ENCODE assay signal across 1 cellular context in the genomic region with DNA sequence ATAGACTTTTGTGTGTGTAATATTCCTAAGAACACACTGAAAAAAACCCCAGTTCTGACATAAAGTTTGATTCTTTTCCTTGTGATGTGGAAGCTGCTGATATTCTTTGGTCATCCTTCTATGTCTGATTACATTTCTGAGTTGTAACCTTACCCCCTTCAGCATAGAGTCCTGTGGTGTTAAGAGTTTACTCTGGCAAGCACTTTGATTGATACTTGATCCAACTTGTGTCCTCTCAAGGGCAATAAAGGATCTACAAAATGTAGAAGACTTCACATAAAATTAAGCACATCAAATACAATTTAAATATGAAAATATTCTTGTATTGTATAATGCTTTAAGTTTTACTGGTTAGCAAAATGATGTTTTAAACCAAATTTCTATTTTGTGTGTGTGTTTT.
TF ChIP-seq lines count a peak whose summit lies in the region.

No MANE protein-coding gene starts in this region.

TF ChIP-seq in HEK293, 187 proteins besides CTCF, POLR2A, EP300 and RAD21 (continued from another document):
- TF ChIP-seq PRDM4 (tag by site-specific recombination; IDR thresholded peaks at IDR 0.05) (peak; percentile 68), ZNF501 (tag by site-specific recombination; IDR thresholded peaks at IDR 0.05) (peak; percentile 39; the same call in 1 of the 2 replicates), ZNF366 (tag by site-specific recombination; conservative IDR thresholded peaks at IDR 0.05) (no peak), ZNF600 (tag by site-specific recombination; IDR thresholded peaks at IDR 0.05) (peak; percentile 31; the same call in 1 of the 2 replicates), AEBP2 (tag by site-specific recombination; IDR thresholded peaks at IDR 0.05; ENCODE audit: borderline replicate concordance) (no peak), ZNF629 (tag by site-specific recombination; IDR thresholded peaks at IDR 0.05) (peak; percentile 45; the same call in 1 of the 2 replicates), TCF7L2 (IDR thresholded peaks at IDR 0.05; ENCODE audit: borderline replicate concordance, low read depth, low read length) (peak; percentile 89; the same call in 1 of the 2 replicates), TRIM28 (IDR thresholded peaks at IDR 0.05; ENCODE audit: borderline replicate concordance, low read length) (0 out of 2 replicates have a peak, but pooled peaks have one; percentile 50), OVOL3 (tag by site-specific recombination; IDR thresholded peaks at IDR 0.05) (no peak), ZBTB17 (tag by site-specific recombination; IDR thresholded peaks at IDR 0.05) (0 out of 2 replicates have a peak, but pooled peaks have one; percentile 40), ZNF561 (tag by site-specific recombination; IDR thresholded peaks at IDR 0.05; ENCODE audit: borderline replicate concordance) (peak; percentile 54; the same call in 1 of the 2 replicates), ZSCAN30 (tag by site-specific recombination; IDR thresholded peaks at IDR 0.05) (peak; percentile 88), GFI1B (tag by site-specific recombination; IDR thresholded peaks at IDR 0.05) (peak; percentile 73)
- TF ChIP-seq, protein P1, sequence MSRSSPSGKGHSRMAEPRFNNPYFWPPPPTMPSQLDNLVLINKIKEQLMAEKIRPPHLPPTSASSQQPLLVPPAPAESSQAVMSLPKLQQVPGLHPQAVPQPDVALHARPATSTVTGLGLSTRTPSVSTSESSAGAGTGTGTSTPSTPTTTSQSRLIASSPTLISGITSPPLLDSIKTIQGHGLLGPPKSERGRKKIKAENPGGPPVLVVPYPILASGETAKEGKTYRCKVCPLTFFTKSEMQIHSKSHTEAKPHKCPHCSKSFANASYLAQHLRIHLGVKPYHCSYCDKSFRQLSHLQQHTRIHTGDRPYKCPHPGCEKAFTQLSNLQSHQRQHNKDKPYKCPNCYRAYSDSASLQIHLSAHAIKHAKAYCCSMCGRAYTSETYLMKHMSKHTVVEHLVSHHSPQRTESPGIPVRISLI (tag by site-specific recombination; IDR thresholded peaks at IDR 0.05) = no peak
- TF ChIP-seq, protein P2, sequence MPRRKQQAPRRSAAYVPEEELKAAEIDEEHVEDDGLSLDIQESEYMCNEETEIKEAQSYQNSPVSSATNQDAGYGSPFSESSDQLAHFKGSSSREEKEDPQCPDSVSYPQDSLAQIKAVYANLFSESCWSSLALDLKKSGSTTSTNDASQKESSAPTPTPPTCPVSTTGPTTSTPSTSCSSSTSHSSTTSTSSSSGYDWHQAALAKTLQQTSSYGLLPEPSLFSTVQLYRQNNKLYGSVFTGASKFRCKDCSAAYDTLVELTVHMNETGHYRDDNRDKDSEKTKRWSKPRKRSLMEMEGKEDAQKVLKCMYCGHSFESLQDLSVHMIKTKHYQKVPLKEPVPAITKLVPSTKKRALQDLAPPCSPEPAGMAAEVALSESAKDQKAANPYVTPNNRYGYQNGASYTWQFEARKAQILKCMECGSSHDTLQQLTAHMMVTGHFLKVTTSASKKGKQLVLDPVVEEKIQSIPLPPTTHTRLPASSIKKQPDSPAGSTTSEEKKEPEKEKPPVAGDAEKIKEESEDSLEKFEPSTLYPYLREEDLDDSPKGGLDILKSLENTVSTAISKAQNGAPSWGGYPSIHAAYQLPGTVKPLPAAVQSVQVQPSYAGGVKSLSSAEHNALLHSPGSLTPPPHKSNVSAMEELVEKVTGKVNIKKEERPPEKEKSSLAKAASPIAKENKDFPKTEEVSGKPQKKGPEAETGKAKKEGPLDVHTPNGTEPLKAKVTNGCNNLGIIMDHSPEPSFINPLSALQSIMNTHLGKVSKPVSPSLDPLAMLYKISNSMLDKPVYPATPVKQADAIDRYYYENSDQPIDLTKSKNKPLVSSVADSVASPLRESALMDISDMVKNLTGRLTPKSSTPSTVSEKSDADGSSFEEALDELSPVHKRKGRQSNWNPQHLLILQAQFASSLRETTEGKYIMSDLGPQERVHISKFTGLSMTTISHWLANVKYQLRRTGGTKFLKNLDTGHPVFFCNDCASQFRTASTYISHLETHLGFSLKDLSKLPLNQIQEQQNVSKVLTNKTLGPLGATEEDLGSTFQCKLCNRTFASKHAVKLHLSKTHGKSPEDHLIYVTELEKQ (tag by site-specific recombination; IDR thresholded peaks at IDR 0.05; ENCODE audit: borderline replicate concordance) = 0 out of 2 replicates have a peak, but pooled peaks have one; percentile 35
- TF ChIP-seq, protein P3, sequence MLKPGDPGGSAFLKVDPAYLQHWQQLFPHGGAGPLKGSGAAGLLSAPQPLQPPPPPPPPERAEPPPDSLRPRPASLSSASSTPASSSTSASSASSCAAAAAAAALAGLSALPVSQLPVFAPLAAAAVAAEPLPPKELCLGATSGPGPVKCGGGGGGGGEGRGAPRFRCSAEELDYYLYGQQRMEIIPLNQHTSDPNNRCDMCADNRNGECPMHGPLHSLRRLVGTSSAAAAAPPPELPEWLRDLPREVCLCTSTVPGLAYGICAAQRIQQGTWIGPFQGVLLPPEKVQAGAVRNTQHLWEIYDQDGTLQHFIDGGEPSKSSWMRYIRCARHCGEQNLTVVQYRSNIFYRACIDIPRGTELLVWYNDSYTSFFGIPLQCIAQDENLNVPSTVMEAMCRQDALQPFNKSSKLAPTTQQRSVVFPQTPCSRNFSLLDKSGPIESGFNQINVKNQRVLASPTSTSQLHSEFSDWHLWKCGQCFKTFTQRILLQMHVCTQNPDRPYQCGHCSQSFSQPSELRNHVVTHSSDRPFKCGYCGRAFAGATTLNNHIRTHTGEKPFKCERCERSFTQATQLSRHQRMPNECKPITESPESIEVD (tag by site-specific recombination; IDR thresholded peaks at IDR 0.05) = peak; percentile 93
